In the genomic region with DNA sequence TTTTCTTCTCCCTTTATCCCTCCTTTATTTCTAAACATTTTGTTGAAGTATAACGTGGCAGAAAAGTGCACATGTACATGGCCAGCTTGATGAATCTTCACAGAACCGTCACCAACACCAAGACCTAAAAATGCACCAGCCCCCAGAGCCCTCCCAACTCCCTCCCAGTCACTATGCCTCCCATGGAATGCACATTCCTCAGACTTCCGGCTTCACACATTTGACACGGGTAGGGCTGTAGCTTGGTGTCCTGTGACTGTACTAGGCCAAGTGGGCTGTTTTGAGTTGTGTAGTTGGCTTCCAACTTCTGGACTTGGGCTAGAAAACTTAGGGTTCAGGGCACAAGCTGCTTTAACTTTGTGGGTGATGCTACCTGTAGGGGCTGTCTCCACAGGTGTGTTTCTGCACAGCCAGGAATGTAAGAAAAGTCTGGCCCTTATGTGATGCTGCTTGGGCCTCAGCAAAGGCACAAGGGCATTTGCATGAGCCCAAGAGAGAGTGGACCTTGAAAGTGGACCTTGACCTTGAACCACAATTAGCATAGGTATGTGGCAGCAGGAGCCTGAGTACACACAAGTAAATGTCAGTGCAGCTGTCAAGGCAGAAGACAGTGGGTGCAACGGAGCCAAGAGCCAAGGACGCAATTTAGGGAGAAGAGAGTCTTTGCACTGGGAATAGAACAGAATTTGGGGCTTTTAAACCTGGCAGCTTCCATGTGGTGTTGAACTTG, we compare ENCODE assay signal across 27 cellular contexts.
DNase-seq lines count a peak whose midpoint lies in the region; ATAC-seq and TF ChIP-seq lines count a peak whose summit lies in the region.
"Had no signal": no experiment of that assay in that cellular context is flagged by ENCODE, and none has a peak within 500 bp of the region (broad histone marks: within the 10 kb centered on the region; RNA-seq: fewer than 3 reads in every experiment).

No MANE protein-coding gene starts in this region.

- H3K27ac ChIP-seq in left ventricle myocardium inferior (replicated peaks) (no peak overlapping the region), osteoblast (ENCODE audit: low read depth, low read length) (no peak overlapping the region), upper lobe of right lung (no peak overlapping the region)
- H3K27ac ChIP-seq: lower lobe of right lung, VCaP had no signal

- H3K4me1 ChIP-seq in left ventricle myocardium inferior (peaks cover 19% of the 10 kb centered on the region), osteoblast (ENCODE audit: insufficient read depth, low read length) (no peaks in the 10 kb centered on the region), upper lobe of right lung (no peaks in the 10 kb centered on the region)
- H3K4me1 ChIP-seq: HAP-1 had no signal

- H3K36me3 ChIP-seq in left ventricle myocardium inferior (no peaks in the 10 kb centered on the region), osteoblast (ENCODE audit: insufficient read depth, low read length) (no peaks in the 10 kb centered on the region), upper lobe of right lung (no peaks in the 10 kb centered on the region)
- H3K36me3 ChIP-seq: HAP-1, lower lobe of right lung had no signal

- H3K27me3 ChIP-seq in left ventricle myocardium inferior (ENCODE audit: low read depth) = no peaks in the 10 kb centered on the region
- peaks cover 28% of the 10 kb centered on the region for H3K27me3 ChIP-seq in osteoblast (ENCODE audit: insufficient read depth, low read length)
- H3K27me3 ChIP-seq in upper lobe of right lung = no peaks in the 10 kb centered on the region

- H4K20me1 ChIP-seq in osteoblast (ENCODE audit: insufficient read depth, low read length) = peaks cover 2% of the 10 kb centered on the region

- ATAC-seq in upper lobe of right lung = peak; percentile 38
- no peak for ATAC-seq in GM21529 (IDR thresholded peaks at IDR 0.05; ENCODE audit: unreplicated experiment)
- ATAC-seq: activated CD4-positive, alpha-beta T cell treated with anti-CD3 and anti-CD28 coated beads for 36 hours; CD8-positive, alpha-beta T cell; lower lobe of right lung; natural killer cell treated with Interleukin-12 subunit alpha and Interleukin-12 subunit beta and Interleukin-15 and Interleukin-18, amount 100 ng/mL, for 72 hours; Panc1; stimulated activated naive CD8-positive, alpha-beta T cell treated with anti-CD3 and anti-CD28 coated beads, Interleukin-15, amount 100 ng/mL, for 72 hours had no signal

- H3K4me3 ChIP-seq in left ventricle myocardium inferior = no peak overlapping the region
- H3K4me3 ChIP-seq in osteoblast (ENCODE audit: insufficient read depth, low read length) = no peak overlapping the region
- H3K4me3 ChIP-seq in upper lobe of right lung = no peak overlapping the region
- H3K4me3 ChIP-seq: HAP-1, lower lobe of right lung had no signal

- H2AFZ ChIP-seq in osteoblast (ENCODE audit: low read length) = no peak overlapping the region

- no peak for TF ChIP-seq CTCF in left ventricle myocardium inferior (IDR thresholded peaks at IDR 0.05; ENCODE audit: borderline replicate concordance)
- TF ChIP-seq CTCF in osteoblast (IDR thresholded peaks at IDR 0.05; ENCODE audit: extremely low read depth, low read depth, low read length) = no peak
- TF ChIP-seq CTCF in upper lobe of right lung (IDR thresholded peaks at IDR 0.05) = no peak

- no peak overlapping the region for H3K4me2 ChIP-seq in osteoblast (ENCODE audit: insufficient read depth, low read length)

- DNase-seq in cardiac septum (ENCODE audit: low spot score) (peak; percentile 22), left ventricle myocardium inferior (no peak), kidney tubule cell (ENCODE audit: low spot score) (peak; percentile 37), osteoblast (ENCODE audit: insufficient read length, low spot score, missing footprints) (peak; percentile 54), upper lobe of right lung (no peak), NCI-H2227 treated with DMSO at 0.1 percent for 48 hours (lab: John Stamatoyannopoulos, UW) (no peak), HUDEP-2 (lab: John Stamatoyannopoulos, UW; ENCODE audit: unreplicated experiment in 76 of 76) (no peak)
- DNase-seq: activated CD4-positive, alpha-beta T cell treated with anti-CD3 and anti-CD28 coated beads for 36 hours; activated effector memory CD4-positive, alpha-beta T cell treated with anti-CD3 and anti-CD28 coated beads, Interleukin-2, amount 50 U/mL, for 16 hours; activated T-cell treated with anti-CD3 and anti-CD28 coated beads, Interleukin-2, amount 50 U/mL, for 24 hours; aorta; CD8-positive, alpha-beta T cell; cortex of kidney; erythroblast; lower lobe of right lung; NCI-H1417; NCI-H2081 treated with DMSO at 0.1 percent for 48 hours; NCI-H345; SIG-M5; stimulated activated CD8-positive, alpha-beta memory T cell treated with anti-CD3 and anti-CD28 coated beads, Interleukin-4, amount 100 ng/mL, for 48 hours; stimulated activated naive CD8-positive, alpha-beta T cell treated with anti-CD3 and anti-CD28 coated beads, Interleukin-15, amount 100 ng/mL, for 72 hours; SW 1271 had no signal

- H3K79me2 ChIP-seq in osteoblast (ENCODE audit: insufficient read depth, low read length) = no peaks in the 10 kb centered on the region

- H3K9me3 ChIP-seq in left ventricle myocardium inferior (replicated peaks) (no peaks in the 10 kb centered on the region), osteoblast (ENCODE audit: low read depth, low read length) (no peaks in the 10 kb centered on the region), upper lobe of right lung (no peaks in the 10 kb centered on the region)
- H3K9me3 ChIP-seq: HAP-1, lower lobe of right lung had no signal

- intact Hi-C loops in cardiac septum (cut with DNase I) (no loop called here), left ventricle myocardium inferior (cut with micrococcal nuclease) (no loop called here), upper lobe of right lung (cut with DNase I) (no loop called here)

Comparison
In these comparisons a context has a peak if more than half of its experiments do, and no peak if none do; other contexts are left out.
1. DNase-seq: peak in cardiac septum (single experiment), kidney tubule cell (single experiment) and osteoblast (single experiment); none in left ventricle myocardium inferior (single experiment), upper lobe of right lung (single experiment), NCI-H2227 treated with DMSO at 0.1 percent for 48 hours (single experiment) and HUDEP-2 (0 of 76).